ENCODE assay signal across 18 cellular contexts in genomic region chr16:70399951-70400350, GRCh38. TPM values are rescaled to one million over a fixed set of nuclear protein-coding genes. Genes with fewer than 3 reads are reported as not detected.
DNase-seq lines count a peak whose midpoint lies in the region; ATAC-seq and TF ChIP-seq lines count a peak whose summit lies in the region.
"Had no signal": no experiment of that assay in that cellular context is flagged by ENCODE, and none has a peak within 500 bp of the region (broad histone marks: within the 10 kb centered on the region; RNA-seq: fewer than 3 reads in every experiment).

No MANE protein-coding gene starts in this region.

- no peak overlapping the region for H2BK15ac ChIP-seq in mesenchymal stem cell (ENCODE audit: low read depth, poor library complexity, severe bottlenecking)

- no peak overlapping the region for H3K23ac ChIP-seq in mesenchymal stem cell (ENCODE audit: low read length in 2 of 2)
- no peak overlapping the region for H3K23ac ChIP-seq in trophoblast cell (ENCODE audit: low read length)

- H3K36me3 Mint-ChIP-seq in activated naive CD4-positive, alpha-beta T cell treated with anti-CD3 and anti-CD28 coated beads for 36 hours (ENCODE audit: low read depth): no peaks in the 10 kb centered on the region
- H3K36me3 Mint-ChIP-seq in activated CD8-positive, alpha-beta memory T cell treated with anti-CD3 and anti-CD28 coated beads, Interleukin-2, amount 10 ng/mL, durations not matched to agents 7 days and 5 days: peaks cover 3% of the 10 kb centered on the region
- H3K36me3 Mint-ChIP-seq in chondrocyte (ENCODE audit: low read depth): peaks cover 7% of the 10 kb centered on the region

- ATAC-seq in activated CD8-positive, alpha-beta memory T cell treated with anti-CD3 and anti-CD28 coated beads, Interleukin-2, amount 10 ng/mL, durations not matched to agents 7 days and 5 days: no peak
- ATAC-seq: Panc1 had no signal

- H4K91ac ChIP-seq in mesenchymal stem cell (ENCODE audit: low read length) (peak overlapping the region; percentile 11), trophoblast cell (ENCODE audit: low read depth, low read length) (no peak overlapping the region)

- H3K79me1 ChIP-seq in mesenchymal stem cell (replicated peaks; ENCODE audit: low read length, poor library complexity, severe bottlenecking): peaks cover 45% of the 10 kb centered on the region
- H3K79me1 ChIP-seq in trophoblast cell (ENCODE audit: low read length): no peaks in the 10 kb centered on the region

- WGBS in mesenchymal stem cell: 93% methylated on average over 10 of the region's 10 CpGs
- WGBS in trophoblast cell (ENCODE audit: extremely low coverage, insufficient coverage, insufficient read length): no CpG with 5 or more reads among the region's 10 CpGs

- intact Hi-C loops in activated naive CD4-positive, alpha-beta T cell treated with anti-CD3 and anti-CD28 coated beads for 36 hours (cut with micrococcal nuclease): loop anchor here (10.0 kb wide), 1 partner anchor 335 kb away; no protein-coding TSS in a partner anchor

- H3K4ac ChIP-seq in mesenchymal stem cell (ENCODE audit: low read depth in 1 of 2, low read length in 2 of 2): no peak overlapping the region
- H3K4ac ChIP-seq in trophoblast cell (ENCODE audit: low read depth, low read length): no peak overlapping the region

- H3K4me3 ChIP-seq in WERI-Rb-1 (ENCODE audit: low read depth, low read length) (no peak overlapping the region), mesenchymal stem cell (ENCODE audit: insufficient read depth in 1 of 2, low read depth in 1 of 2, low read length in 2 of 2) (no peak overlapping the region), trophoblast cell (ENCODE audit: low read depth, low read length) (no peak overlapping the region)
- H3K4me3 ChIP-seq: SJCRH30 had no signal

- H4K8ac ChIP-seq in mesenchymal stem cell (ENCODE audit: low read length) (no peak overlapping the region), trophoblast cell (ENCODE audit: low read depth, low read length) (no peak overlapping the region)

- H3K18ac ChIP-seq in mesenchymal stem cell (ENCODE audit: low read depth in 1 of 2, low read length in 2 of 2) (no peak overlapping the region), trophoblast cell (ENCODE audit: low read length) (no peak overlapping the region)

- H3K4me1 Mint-ChIP-seq in activated naive CD4-positive, alpha-beta T cell treated with anti-CD3 and anti-CD28 coated beads for 36 hours (ENCODE audit: low read depth): peaks cover 26% of the 10 kb centered on the region
- H3K4me1 Mint-ChIP-seq in activated CD8-positive, alpha-beta memory T cell treated with anti-CD3 and anti-CD28 coated beads, Interleukin-2, amount 10 ng/mL, durations not matched to agents 7 days and 5 days: peaks cover 24% of the 10 kb centered on the region
- H3K4me1 Mint-ChIP-seq in chondrocyte (ENCODE audit: low read depth): peaks cover 19% of the 10 kb centered on the region

- no peak overlapping the region for H3K4me2 ChIP-seq in mesenchymal stem cell (ENCODE audit: low read length, poor library complexity, severe bottlenecking)
- no peak overlapping the region for H3K4me2 ChIP-seq in trophoblast cell (ENCODE audit: low read length)

- H3K4me3 Mint-ChIP-seq in activated naive CD4-positive, alpha-beta T cell treated with anti-CD3 and anti-CD28 coated beads for 36 hours: no peak overlapping the region
- H3K4me3 Mint-ChIP-seq in activated CD8-positive, alpha-beta memory T cell treated with anti-CD3 and anti-CD28 coated beads, Interleukin-2, amount 10 ng/mL, durations not matched to agents 7 days and 5 days: no peak overlapping the region
- no peak overlapping the region for H3K4me3 Mint-ChIP-seq in chondrocyte (ENCODE audit: unreplicated experiment)
- H3K4me3 Mint-ChIP-seq: CD14-positive monocyte had no signal

- H3K27ac Mint-ChIP-seq in activated naive CD4-positive, alpha-beta T cell treated with anti-CD3 and anti-CD28 coated beads for 36 hours: peak overlapping the region; percentile 43
- H3K27ac Mint-ChIP-seq in activated CD8-positive, alpha-beta memory T cell treated with anti-CD3 and anti-CD28 coated beads, Interleukin-2, amount 10 ng/mL, durations not matched to agents 7 days and 5 days: no peak overlapping the region
- no peak overlapping the region for H3K27ac Mint-ChIP-seq in chondrocyte (ENCODE audit: unreplicated experiment)

- H2AK5ac ChIP-seq in mesenchymal stem cell (ENCODE audit: low read length, severe bottlenecking) (no peak overlapping the region), trophoblast cell (ENCODE audit: low read length) (no peak overlapping the region)

- H3K27ac ChIP-seq in WERI-Rb-1: peak overlapping the region; percentile 92
- H3K27ac ChIP-seq in mesenchymal stem cell (ENCODE audit: low read length, poor library complexity, severe bottlenecking): no peak overlapping the region
- H3K27ac ChIP-seq in trophoblast cell (ENCODE audit: low read depth, low read length): no peak overlapping the region
- H3K27ac ChIP-seq: SJCRH30 had no signal

- CTCF ChIA-PET in activated naive CD4-positive, alpha-beta T cell treated with anti-CD3 and anti-CD28 coated beads for 36 hours (lab: Charles Lee): no interaction called here
- CTCF ChIA-PET in activated CD8-positive, alpha-beta memory T cell treated with anti-CD3 and anti-CD28 coated beads, Interleukin-2, amount 10 ng/mL, durations not matched to agents 7 days and 5 days (lab: Charles Lee): interaction anchor here (0.7 kb wide), 2 partner anchors 9 to 14 kb away, joined by 3 read pairs; no protein-coding TSS in a partner anchor

- H3K79me2 ChIP-seq in trophoblast cell (ENCODE audit: control insufficient read depth, insufficient read depth, low read length, poor library complexity): no peaks in the 10 kb centered on the region

- H2BK120ac ChIP-seq in mesenchymal stem cell (ENCODE audit: low read depth, low read length): no peak overlapping the region
- no peak overlapping the region for H2BK120ac ChIP-seq in trophoblast cell (ENCODE audit: insufficient read depth, low read length, poor library complexity)

- H3K9me3 Mint-ChIP-seq in activated naive CD4-positive, alpha-beta T cell treated with anti-CD3 and anti-CD28 coated beads for 36 hours: no peaks in the 10 kb centered on the region
- H3K9me3 Mint-ChIP-seq in activated CD8-positive, alpha-beta memory T cell treated with anti-CD3 and anti-CD28 coated beads, Interleukin-2, amount 10 ng/mL, durations not matched to agents 7 days and 5 days (ENCODE audit: low read depth): no peaks in the 10 kb centered on the region
- no peaks in the 10 kb centered on the region for H3K9me3 Mint-ChIP-seq in chondrocyte (ENCODE audit: low read depth)

- peak overlapping the region in 1 of 2 experiments; percentile 12 for H2BK12ac ChIP-seq in mesenchymal stem cell (ENCODE audit: low read length in 2 of 2)
- H2BK12ac ChIP-seq in trophoblast cell (ENCODE audit: low read length): no peak overlapping the region

- H3K27me3 ChIP-seq in WERI-Rb-1 (ENCODE audit: insufficient read depth, low read depth, severe bottlenecking): no peaks in the 10 kb centered on the region
- H3K27me3 ChIP-seq in mesenchymal stem cell (ENCODE audit: control insufficient read depth in 1 of 2, insufficient read depth in 1 of 2, low read length in 2 of 2): no peaks in the 10 kb centered on the region
- H3K27me3 ChIP-seq in trophoblast cell (ENCODE audit: insufficient read depth, low read length): no peaks in the 10 kb centered on the region
- H3K27me3 ChIP-seq: SJCRH30 had no signal

- TF ChIP-seq CTCF in WERI-Rb-1 (IDR thresholded peaks at IDR 0.05; ENCODE audit: low read depth, low read length) (no peak), chondrocyte (IDR thresholded peaks at IDR 0.05) (no peak)

- H4K12ac ChIP-seq in trophoblast cell (ENCODE audit: low read depth, low read length): no peak overlapping the region

- H3K4me1 ChIP-seq in mesenchymal stem cell (ENCODE audit: control insufficient read depth, insufficient read depth, low read depth, low read length): peaks cover 15% of the 10 kb centered on the region
- peaks cover 11 to 20% of the 10 kb centered on the region in 2 experiments for H3K4me1 ChIP-seq in trophoblast cell (ENCODE audit: control insufficient read depth in 1 of 2, insufficient read depth in 2 of 2, low read length in 2 of 2)
- H3K4me1 ChIP-seq: SJCRH30 had no signal

- H3K9ac ChIP-seq in mesenchymal stem cell (ENCODE audit: low read length): no peak overlapping the region
- no peak overlapping the region for H3K9ac ChIP-seq in trophoblast cell (ENCODE audit: low read length)

- H2BK5ac ChIP-seq in mesenchymal stem cell (ENCODE audit: low read depth, low read length, poor library complexity, severe bottlenecking): no peak overlapping the region
- H2BK5ac ChIP-seq in trophoblast cell (ENCODE audit: low read depth, low read length, poor library complexity): no peak overlapping the region

- no peak overlapping the region for H3K14ac ChIP-seq in mesenchymal stem cell (ENCODE audit: low read length in 2 of 2)
- no peak overlapping the region for H3K14ac ChIP-seq in trophoblast cell (ENCODE audit: low read length)

- H3K36me3 ChIP-seq in WERI-Rb-1 (peaks cover 59% of the 10 kb centered on the region), mesenchymal stem cell (ENCODE audit: control insufficient read depth in 1 of 2, insufficient read depth in 2 of 2, low read depth in 1 of 2, low read length in 2 of 2) (peaks cover 18 to 48% of the 10 kb centered on the region in 2 experiments), trophoblast cell (ENCODE audit: control insufficient read depth in 1 of 2, insufficient read depth in 2 of 2, low read length in 2 of 2) (peaks cover 25 to 32% of the 10 kb centered on the region in 2 experiments)
- H3K36me3 ChIP-seq: SJCRH30 had no signal

- H3K27me3 Mint-ChIP-seq in activated naive CD4-positive, alpha-beta T cell treated with anti-CD3 and anti-CD28 coated beads for 36 hours (ENCODE audit: low read depth): no peaks in the 10 kb centered on the region
- no peaks in the 10 kb centered on the region for H3K27me3 Mint-ChIP-seq in activated CD8-positive, alpha-beta memory T cell treated with anti-CD3 and anti-CD28 coated beads, Interleukin-2, amount 10 ng/mL, durations not matched to agents 7 days and 5 days
- no peaks in the 10 kb centered on the region for H3K27me3 Mint-ChIP-seq in chondrocyte (ENCODE audit: low read depth)

- H2AFZ ChIP-seq in mesenchymal stem cell (ENCODE audit: low read depth, low read length) (no peak overlapping the region), trophoblast cell (ENCODE audit: insufficient read depth, low read length, poor library complexity) (no peak overlapping the region)

- DNase-seq in activated naive CD4-positive, alpha-beta T cell treated with anti-CD3 and anti-CD28 coated beads for 36 hours: no peak
- DNase-seq in activated naive CD4-positive, alpha-beta T cell treated with Interleukin-2 at 50 U/mL for 16 hours: no peak
- DNase-seq in WERI-Rb-1 (peak; percentile 86), mesenchymal stem cell (no peak), trophoblast cell (peak; percentile 65 to 78), chondrocyte (ENCODE audit: low spot score) (no peak), NCI-H226 (no peak)
- DNase-seq in activated CD8-positive, alpha-beta memory T cell treated with anti-CD3 and anti-CD28 coated beads, Interleukin-2, amount 10 ng/mL, durations not matched to agents 7 days and 5 days: no peak
- DNase-seq: AML-193, GDM1, GOT3, Kasumi-1, NCI-H187 treated with DMSO at 0.1 percent for 48 hours, NCI-H2107, NCI-H69, SJCRH30 had no signal

- H3K9me3 ChIP-seq in WERI-Rb-1 (ENCODE audit: severe bottlenecking): no peaks in the 10 kb centered on the region
- no peaks in the 10 kb centered on the region for H3K9me3 ChIP-seq in mesenchymal stem cell (ENCODE audit: control insufficient read depth, low read length)
- H3K9me3 ChIP-seq in trophoblast cell (ENCODE audit: insufficient read depth, low read depth, low read length): no peaks in the 10 kb centered on the region
- H3K9me3 ChIP-seq: SJCRH30 had no signal

RNA-seq across cellular contexts. Expression of gene ST3GAL2, which starts 38.9 kb away (rescaled TPM):
- total RNA-seq in activated naive CD4-positive, alpha-beta T cell treated with anti-CD3 and anti-CD28 coated beads for 36 hours: 1 to 10 TPM; 9.3 to 9.9 TPM
- polyA plus RNA-seq in mesenchymal stem cell (2013, experiment 1 of 2): 52.5 TPM
- 48.9 TPM for polyA plus RNA-seq in mesenchymal stem cell (2013, experiment 2 of 2)
- polyA plus RNA-seq in trophoblast cell (2013): 28.0 and 29.6 TPM in 2 replicates
- 10 to 100 TPM; 23.6 to 34.2 TPM for total RNA-seq in activated CD8-positive, alpha-beta memory T cell treated with anti-CD3 and anti-CD28 coated beads, Interleukin-2, amount 10 ng/mL, durations not matched to agents 7 days and 5 days
- total RNA-seq in chondrocyte: 71.9 to 76.4 TPM (median 72.1 TPM) in 3 replicates

RNA-seq across cellular contexts. Expression of gene DDX19A, which starts 53.2 kb away (rescaled TPM):
- total RNA-seq in activated naive CD4-positive, alpha-beta T cell treated with anti-CD3 and anti-CD28 coated beads for 36 hours: 10 to 100 TPM; 43.4 to 46.0 TPM
- polyA plus RNA-seq in mesenchymal stem cell (2013, experiment 1 of 2): 30.5 TPM
- polyA plus RNA-seq in mesenchymal stem cell (2013, experiment 2 of 2): 31.1 TPM
- 23.7 and 23.9 TPM in 2 replicates for polyA plus RNA-seq in trophoblast cell (2013)
- 10 to 100 TPM; 33.9 to 46.0 TPM for total RNA-seq in activated CD8-positive, alpha-beta memory T cell treated with anti-CD3 and anti-CD28 coated beads, Interleukin-2, amount 10 ng/mL, durations not matched to agents 7 days and 5 days
- total RNA-seq in chondrocyte: 32.4 to 48.3 TPM (median 34.0 TPM) in 3 replicates

RNA-seq across cellular contexts. Expression of gene FCSK, which starts 54.4 kb away (rescaled TPM):
- 10 to 100 TPM; 12.2 to 12.6 TPM for total RNA-seq in activated naive CD4-positive, alpha-beta T cell treated with anti-CD3 and anti-CD28 coated beads for 36 hours
- polyA plus RNA-seq in mesenchymal stem cell (2013, experiment 1 of 2): 3.7 TPM
- polyA plus RNA-seq in mesenchymal stem cell (2013, experiment 2 of 2): 3.7 TPM
- 2.9 and 3.5 TPM in 2 replicates for polyA plus RNA-seq in trophoblast cell (2013)
- 10 to 100 TPM; 17.8 to 20.9 TPM for total RNA-seq in activated CD8-positive, alpha-beta memory T cell treated with anti-CD3 and anti-CD28 coated beads, Interleukin-2, amount 10 ng/mL, durations not matched to agents 7 days and 5 days
- total RNA-seq in chondrocyte: 9.2 to 12.9 TPM (median 11.5 TPM) in 3 replicates

Comparison
In these comparisons a context has a peak if more than half of its experiments do, and no peak if none do; other contexts are left out.
1. DNase-seq: peak in WERI-Rb-1 (single experiment) and trophoblast cell (2 of 2); none in activated naive CD4-positive, alpha-beta T cell treated with anti-CD3 and anti-CD28 coated beads for 36 hours (single experiment), activated naive CD4-positive, alpha-beta T cell treated with Interleukin-2 at 50 U/mL for 16 hours (single experiment), mesenchymal stem cell (single experiment), activated CD8-positive, alpha-beta memory T cell treated with anti-CD3 and anti-CD28 coated beads, Interleukin-2, amount 10 ng/mL, durations not matched to agents 7 days and 5 days (single experiment), chondrocyte (single experiment) and NCI-H226 (single experiment).